In the genomic region with DNA sequence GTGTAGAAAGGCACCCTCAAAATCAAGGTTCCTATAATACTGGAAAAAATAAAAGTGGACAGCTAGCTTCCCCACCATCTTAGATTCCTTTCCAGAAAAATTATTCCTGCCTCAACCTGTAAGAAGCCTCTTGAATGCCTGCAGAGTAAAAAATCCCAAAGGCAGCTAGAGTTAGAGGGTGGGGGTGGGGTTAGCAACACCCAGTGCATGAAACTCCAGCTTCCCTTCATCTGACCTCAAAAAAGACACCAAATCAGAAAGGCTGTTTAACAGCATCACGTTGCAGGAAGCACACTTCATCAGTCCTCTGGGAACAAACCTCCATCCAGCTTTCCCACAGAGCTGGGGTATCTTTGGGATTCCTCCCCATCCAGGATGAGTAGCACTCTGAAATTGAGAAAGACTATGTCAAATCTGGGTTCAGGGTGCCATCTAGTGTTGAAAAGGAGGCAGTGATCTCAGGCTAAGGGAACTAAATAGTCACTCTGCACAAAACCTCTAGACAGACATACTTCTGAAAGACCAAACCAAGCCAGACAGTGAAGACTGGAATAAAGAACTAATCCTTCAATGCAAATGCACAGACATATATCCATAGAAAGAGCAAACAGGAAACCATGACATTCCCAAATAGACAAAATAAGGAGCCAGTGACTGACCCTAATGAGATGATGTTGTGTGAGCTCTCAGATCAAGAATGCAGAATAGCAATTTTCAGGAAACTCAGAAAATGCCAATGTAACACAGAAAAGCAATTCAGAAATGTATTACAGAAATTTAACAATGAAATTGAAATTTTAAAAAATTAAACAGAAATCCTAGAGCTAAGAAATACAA, we compare ENCODE assay signal across 1 cellular context.
TF ChIP-seq lines count a peak whose summit lies in the region.

No MANE protein-coding gene starts in this region.

TF ChIP-seq in HCT116, 20 proteins besides CTCF, POLR2A, EP300 and RAD21 (continued from another document):
- TF ChIP-seq TCF7L2 (IDR thresholded peaks at IDR 0.05; ENCODE audit: borderline replicate concordance, extremely low read depth, insufficient read depth, insufficient read length) = no peak
- TF ChIP-seq, protein P1, sequence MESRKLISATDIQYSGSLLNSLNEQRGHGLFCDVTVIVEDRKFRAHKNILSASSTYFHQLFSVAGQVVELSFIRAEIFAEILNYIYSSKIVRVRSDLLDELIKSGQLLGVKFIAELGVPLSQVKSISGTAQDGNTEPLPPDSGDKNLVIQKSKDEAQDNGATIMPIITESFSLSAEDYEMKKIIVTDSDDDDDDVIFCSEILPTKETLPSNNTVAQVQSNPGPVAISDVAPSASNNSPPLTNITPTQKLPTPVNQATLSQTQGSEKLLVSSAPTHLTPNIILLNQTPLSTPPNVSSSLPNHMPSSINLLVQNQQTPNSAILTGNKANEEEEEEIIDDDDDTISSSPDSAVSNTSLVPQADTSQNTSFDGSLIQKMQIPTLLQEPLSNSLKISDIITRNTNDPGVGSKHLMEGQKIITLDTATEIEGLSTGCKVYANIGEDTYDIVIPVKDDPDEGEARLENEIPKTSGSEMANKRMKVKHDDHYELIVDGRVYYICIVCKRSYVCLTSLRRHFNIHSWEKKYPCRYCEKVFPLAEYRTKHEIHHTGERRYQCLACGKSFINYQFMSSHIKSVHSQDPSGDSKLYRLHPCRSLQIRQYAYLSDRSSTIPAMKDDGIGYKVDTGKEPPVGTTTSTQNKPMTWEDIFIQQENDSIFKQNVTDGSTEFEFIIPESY (IDR thresholded peaks at IDR 0.05; ENCODE audit: extremely low read depth, insufficient replicate concordance, low read length) = no peak
- no peak for TF ChIP-seq CEBPB (IDR thresholded peaks at IDR 0.05; ENCODE audit: low read depth)
